15 cellular contexts compared by ENCODE assay signal in the genomic region with DNA sequence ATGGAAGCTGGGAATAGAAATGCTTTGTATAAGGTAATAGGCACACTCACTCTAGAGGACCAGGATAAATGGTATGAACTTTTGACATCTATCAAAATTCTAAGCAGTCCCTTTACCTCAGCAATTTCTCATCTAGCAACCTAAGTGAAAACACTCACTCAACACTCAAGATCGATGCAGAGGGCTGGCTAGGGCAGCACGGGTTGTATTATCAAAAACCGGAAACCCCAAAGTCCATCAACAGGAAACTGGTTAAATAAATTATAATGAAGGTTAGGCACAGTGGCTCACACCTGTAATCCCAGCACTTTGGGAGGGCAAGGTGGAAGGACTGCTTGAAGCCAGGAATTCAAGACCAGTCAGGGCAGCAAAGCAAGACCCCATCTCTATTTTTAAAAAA. TPM values are rescaled to one million over a fixed set of nuclear protein-coding genes. Genes with fewer than 3 reads are reported as not detected.
A peak's percentile ranks its signal among the peaks of the same experiment; 100 is the strongest.
DNase-seq lines count a peak whose midpoint lies in the region; ATAC-seq and TF ChIP-seq lines count a peak whose summit lies in the region.
"Had no signal": no experiment of that assay in that cellular context is flagged by ENCODE, and none has a peak within 500 bp of the region (broad histone marks: within the 10 kb centered on the region; RNA-seq: fewer than 3 reads in every experiment).

No MANE protein-coding gene starts in this region.

- H3K36me3 Mint-ChIP-seq in CD8-positive, alpha-beta T cell, result peaks cover 21% of the 10 kb centered on the region
- H3K36me3 Mint-ChIP-seq in T-helper 2 cell treated with Interferon-gamma antibody and Interleukin-4, amounts not matched to agents 5 μg/mL and 100 μg/mL, for 36 hours (ENCODE audit: low read depth), result peaks cover 35% of the 10 kb centered on the region

- H3K27me3 ChIP-seq in CD8-positive, alpha-beta T cell (ENCODE audit: insufficient read depth, low read length), result no peaks in the 10 kb centered on the region

- CTCF ChIA-PET in CD8-positive, alpha-beta T cell (lab: Charles Lee), result no interaction called here

- H3K27me3 Mint-ChIP-seq in CD8-positive, alpha-beta T cell (ENCODE audit: low read depth), result no peaks in the 10 kb centered on the region
- H3K27me3 Mint-ChIP-seq in T-helper 2 cell treated with Interferon-gamma antibody and Interleukin-4, amounts not matched to agents 5 μg/mL and 100 μg/mL, for 36 hours (ENCODE audit: low read depth), result no peaks in the 10 kb centered on the region
- H3K27me3 Mint-ChIP-seq: stimulated activated naive CD8-positive, alpha-beta T cell treated with anti-CD3 and anti-CD28 coated beads, Interleukin-15, Interleukin-2, amounts not matched to agents 100 ng/mL and 50 ng/mL, for 24 hours had no signal

- no peak for DNase-seq in CD8-positive, alpha-beta T cell
- DNase-seq in T-helper 2 cell treated with Interferon-gamma antibody and Interleukin-4, amounts not matched to agents 5 μg/mL and 100 μg/mL, for 36 hours (ENCODE audit: low spot score), result no peak
- no peak for DNase-seq in mucosa of descending colon
- no peak for DNase-seq in cerebellum (ENCODE audit: low spot score)
- no peak for DNase-seq in Right ventricle myocardium superior
- no peak for DNase-seq in activated CD8-positive, alpha-beta memory T cell treated with anti-CD3 and anti-CD28 coated beads for 24 hours
- DNase-seq: NCI-H1048; NCI-H510A treated with DMSO at 0.1 percent for 48 hours; posterior cingulate gyrus; SHP77 treated with DMSO at 0.1 percent for 48 hours; stimulated activated CD4-positive, alpha-beta T cell treated with anti-CD3 and anti-CD28 coated beads, Interleukin-2, amount 100 ng/mL, for 24 hours had no signal

- H3K9me3 ChIP-seq in CD8-positive, alpha-beta T cell (ENCODE audit: low read length), result no peaks in the 10 kb centered on the region
- no peaks in the 10 kb centered on the region for H3K9me3 ChIP-seq in mucosa of descending colon

- H3K4me1 ChIP-seq in CD8-positive, alpha-beta T cell (ENCODE audit: insufficient read depth, low read length), result peaks cover 15% of the 10 kb centered on the region
- H3K4me1 ChIP-seq in mucosa of descending colon (ENCODE audit: low read depth), result peaks cover 6% of the 10 kb centered on the region

- ATAC-seq in CD8-positive, alpha-beta T cell, result no peak
- ATAC-seq in GM19324 (IDR thresholded peaks at IDR 0.05; ENCODE audit: low FRiP score, unreplicated experiment) (peak; percentile 56), mucosa of descending colon (peak; percentile 44), Right ventricle myocardium superior (ENCODE audit: poor library complexity) (no peak)

- H3K27ac Mint-ChIP-seq in CD8-positive, alpha-beta T cell, result peak overlapping the region; percentile 49
- H3K27ac Mint-ChIP-seq in T-helper 2 cell treated with Interferon-gamma antibody and Interleukin-4, amounts not matched to agents 5 μg/mL and 100 μg/mL, for 36 hours, result peak overlapping the region; percentile 49
- H3K27ac Mint-ChIP-seq: stimulated activated naive CD8-positive, alpha-beta T cell treated with anti-CD3 and anti-CD28 coated beads, Interleukin-15, Interleukin-2, amounts not matched to agents 100 ng/mL and 50 ng/mL, for 24 hours had no signal

- no peak overlapping the region for H3K4me3 Mint-ChIP-seq in CD8-positive, alpha-beta T cell
- H3K4me3 Mint-ChIP-seq in T-helper 2 cell treated with Interferon-gamma antibody and Interleukin-4, amounts not matched to agents 5 μg/mL and 100 μg/mL, for 36 hours, result peak overlapping the region; percentile 54
- H3K4me3 Mint-ChIP-seq: stimulated activated naive CD8-positive, alpha-beta T cell treated with anti-CD3 and anti-CD28 coated beads, Interleukin-15, Interleukin-2, amounts not matched to agents 100 ng/mL and 50 ng/mL, for 24 hours had no signal

- TF ChIP-seq CTCF in CD8-positive, alpha-beta T cell (IDR thresholded peaks at IDR 0.05), result no peak
- TF ChIP-seq CTCF in mucosa of descending colon (IDR thresholded peaks at IDR 0.05), result no peak

- POLR2A ChIA-PET in CD8-positive, alpha-beta T cell (lab: Charles Lee), result interaction anchor here (1.6 to 1.7 kb wide), 2 partner anchors 9 to 10 kb away, joined by 3 to 5 read pairs; partner anchors contain the start of gene USP48

- no peaks in the 10 kb centered on the region for H3K9me3 Mint-ChIP-seq in CD8-positive, alpha-beta T cell
- no peaks in the 10 kb centered on the region for H3K9me3 Mint-ChIP-seq in T-helper 2 cell treated with Interferon-gamma antibody and Interleukin-4, amounts not matched to agents 5 μg/mL and 100 μg/mL, for 36 hours
- H3K9me3 Mint-ChIP-seq: stimulated activated naive CD8-positive, alpha-beta T cell treated with anti-CD3 and anti-CD28 coated beads, Interleukin-15, Interleukin-2, amounts not matched to agents 100 ng/mL and 50 ng/mL, for 24 hours had no signal

- H3K4me3 ChIP-seq in CD8-positive, alpha-beta T cell (ENCODE audit: low read depth, low read length), result no peak overlapping the region
- H3K4me3 ChIP-seq in mucosa of descending colon, result no peak overlapping the region
- H3K4me3 ChIP-seq: lung had no signal

- peaks cover 51% of the 10 kb centered on the region for H3K4me1 Mint-ChIP-seq in CD8-positive, alpha-beta T cell (ENCODE audit: low read depth)
- peaks cover 40% of the 10 kb centered on the region for H3K4me1 Mint-ChIP-seq in T-helper 2 cell treated with Interferon-gamma antibody and Interleukin-4, amounts not matched to agents 5 μg/mL and 100 μg/mL, for 36 hours (ENCODE audit: low read depth)

- H3K36me3 ChIP-seq in CD8-positive, alpha-beta T cell (ENCODE audit: insufficient read depth, low read length), result no peaks in the 10 kb centered on the region
- H3K36me3 ChIP-seq in mucosa of descending colon (ENCODE audit: low read depth), result no peaks in the 10 kb centered on the region

- no peak overlapping the region for H3K27ac ChIP-seq in CD8-positive, alpha-beta T cell (ENCODE audit: low read depth, low read length)

- intact Hi-C loops in CD8-positive, alpha-beta T cell (cut with DNase I, micrococcal nuclease), result no loop called here
- intact Hi-C loops in mucosa of descending colon (cut with DNase I, micrococcal nuclease) (no loop called here), Right ventricle myocardium superior (cut with DNase I) (no loop called here)

RNA-seq across cellular contexts. Expression of gene USP48, which starts 9.4 kb away (rescaled TPM):
- total RNA-seq in CD8-positive, alpha-beta T cell, result 10 to 100 TPM; 58.7 to 68.3 TPM
- total RNA-seq in mucosa of descending colon (10 to 100 TPM; 39.1 to 70.6 (median 52.2) TPM), cerebellum (69.0 TPM), Right ventricle myocardium superior (41.8 TPM)

RNA-seq across cellular contexts. Expression of gene LDLRAD2, which starts 38.5 kb away (rescaled TPM):
- not detected for total RNA-seq in CD8-positive, alpha-beta T cell
- total RNA-seq in mucosa of descending colon (under 1 TPM; 0.09 to 0.27 (median 0.19) TPM), cerebellum (not detected), Right ventricle myocardium superior (not detected)
- total RNA-seq: activated CD8-positive, alpha-beta memory T cell treated with anti-CD3 and anti-CD28 coated beads for 36 hours had no signal

Comparison
In these comparisons a context has a peak if more than half of its experiments do, and no peak if none do; other contexts are left out.
1. ATAC-seq: peak in GM19324 (single experiment) and mucosa of descending colon (single experiment); none in CD8-positive, alpha-beta T cell (single experiment) and Right ventricle myocardium superior (single experiment).